In the genomic region with DNA sequence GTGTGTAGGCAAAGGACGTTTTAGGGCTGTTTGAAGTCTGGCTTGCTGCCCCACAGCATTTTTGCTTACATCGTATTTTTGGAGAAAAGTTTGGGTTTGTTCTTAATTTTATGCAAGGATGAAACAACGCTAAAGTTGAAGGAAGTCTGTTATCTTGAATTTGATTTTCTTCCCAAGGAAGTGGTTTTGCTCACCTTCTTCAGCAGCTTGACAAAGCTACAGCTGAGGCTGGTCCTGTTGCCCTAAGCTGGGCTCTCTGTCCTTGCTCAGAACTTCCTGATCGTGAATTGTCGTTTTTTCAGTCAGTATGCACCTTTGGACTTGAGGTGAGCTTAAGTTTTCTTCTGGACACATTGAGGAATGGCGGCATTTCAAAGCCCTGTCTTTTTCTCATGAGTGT, we compare ENCODE assay signal across 22 cellular contexts.
"Had no signal": no experiment of that assay in that cellular context is flagged by ENCODE, and none has a peak within 500 bp of the region (broad histone marks: within the 10 kb centered on the region; RNA-seq: fewer than 3 reads in every experiment).

No MANE protein-coding gene starts in this region.

- ATAC-seq: activated CD8-positive, alpha-beta memory T cell treated with anti-CD3 and anti-CD28 coated beads, Interleukin-2, amount 10 ng/mL, durations not matched to agents 7 days and 5 days; PC-3; SK-N-SH treated with all-trans-retinoic acid at 6 μM for 48 hours had no signal

- H3K36me3 Mint-ChIP-seq: activated CD8-positive, alpha-beta memory T cell treated with anti-CD3 and anti-CD28 coated beads, Interleukin-2, amount 10 ng/mL, durations not matched to agents 7 days and 5 days had no signal

- H3K9me3 Mint-ChIP-seq: activated T-helper 2 cell treated with anti-CD3 and anti-CD28 coated beads, Interferon-gamma antibody, Interleukin-2, Interleukin-4, amounts not matched to agents 10 μg/mL and 5 μg/mL and 100 μg/mL, durations not matched to agents 14 hours and 24 hours and 36 hours had no signal

- H3K4me1 ChIP-seq: breast epithelium, SJSA1 had no signal

- H3K4me3 ChIP-seq: breast epithelium, MG63, SJSA1 had no signal

- H3K27ac Mint-ChIP-seq: activated CD8-positive, alpha-beta memory T cell treated with anti-CD3 and anti-CD28 coated beads, Interleukin-2, amount 10 ng/mL, durations not matched to agents 7 days and 5 days; activated T-helper 2 cell treated with anti-CD3 and anti-CD28 coated beads, Interferon-gamma antibody, Interleukin-2, Interleukin-4, amounts not matched to agents 10 μg/mL and 5 μg/mL and 100 μg/mL, durations not matched to agents 14 hours and 24 hours and 36 hours had no signal

- H3K9me3 ChIP-seq: breast epithelium, MG63, SJSA1 had no signal

- H3K27me3 ChIP-seq: MG63 had no signal

- H3K36me3 ChIP-seq: breast epithelium, MG63, SJSA1 had no signal

- H3K4me3 Mint-ChIP-seq: activated CD8-positive, alpha-beta memory T cell treated with anti-CD3 and anti-CD28 coated beads, Interleukin-2, amount 10 ng/mL, durations not matched to agents 7 days and 5 days had no signal

- H3K27ac ChIP-seq: breast epithelium, SJSA1 had no signal

- DNase-seq: activated CD4-positive, alpha-beta T cell treated with anti-CD3 and anti-CD28 coated beads for 48 hours; activated CD4-positive, alpha-beta T cell treated with anti-CD3 and anti-CD28 coated beads, Interleukin-2, amount 50 U/mL, for 4 hours; activated CD4-positive, CD25-positive, alpha-beta regulatory T cell treated with anti-CD3 and anti-CD28 coated beads, Interleukin-2, amount 50 U/mL, for 72 hours; activated CD8-positive, alpha-beta memory T cell treated with anti-CD3 and anti-CD28 coated beads, Interleukin-2, amount 10 ng/mL, durations not matched to agents 7 days and 5 days; activated gamma-delta T cell treated with Interleukin-2 at 50 U/mL for 16 hours; activated naive CD4-positive, alpha-beta T cell treated with anti-CD3 and anti-CD28 coated beads, Interleukin-2, amount 50 U/mL, for 16 hours; activated T-cell treated with anti-CD3 and anti-CD28 coated beads, Interleukin-2, amount 50 U/mL, for 48 hours; aorta; caudate nucleus; KG1; MG63; NCI-H1105 treated with DMSO at 0.1 percent for 48 hours; NCI-H1436 treated with DMSO at 0.1 percent for 48 hours; NCI-H187; NCI-H2081; NCI-H510A treated with DMSO at 0.1 percent for 48 hours; PC-3; SHP77 had no signal
